Comparison of ENCODE assay signal across 8 cellular contexts in the genomic region with DNA sequence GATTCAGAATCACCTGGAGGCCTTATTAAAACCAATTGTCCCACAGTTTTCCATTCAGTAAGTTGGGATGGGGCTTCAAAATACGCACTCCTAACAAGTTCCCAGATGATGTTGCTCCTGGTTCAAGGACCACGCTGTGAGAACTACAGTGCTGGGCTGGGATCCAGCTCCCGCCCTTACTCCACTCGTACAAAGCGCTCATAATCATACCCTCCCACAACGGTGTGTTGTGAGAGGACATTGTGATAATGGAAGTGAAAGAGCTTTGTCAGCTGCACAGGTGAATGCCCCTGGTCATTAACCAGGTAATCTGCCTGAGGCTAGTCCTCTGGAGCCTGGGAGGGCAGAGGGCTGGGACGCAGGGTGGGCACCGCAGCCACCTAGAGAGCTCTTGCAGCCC. TPM values are rescaled to one million over a fixed set of nuclear protein-coding genes. Genes with fewer than 3 reads are reported as not detected.
DNase-seq lines count a peak whose midpoint lies in the region; ATAC-seq, FAIRE-seq and TF ChIP-seq lines count a peak whose summit lies in the region.

No MANE protein-coding gene starts in this region.

- CTCF ChIA-PET in CD8-positive, alpha-beta T cell (lab: Charles Lee), result interaction anchor here (0.7 to 17.8 kb wide), 5 partner anchors 32 to 211 kb away, joined by 3 to 625 read pairs (median 3); no protein-coding TSS in a partner anchor

- no peak overlapping the region for H3K4me3 ChIP-seq in CD8-positive, alpha-beta T cell (ENCODE audit: low read depth, low read length)
- H3K4me3 ChIP-seq in bronchial epithelial cell (ENCODE audit: low read depth, low read length) (no peak overlapping the region), neural progenitor cell (no peak overlapping the region), MG63 (no peak overlapping the region)

- peak overlapping the region; percentile 72 for H3K4me2 ChIP-seq in neural progenitor cell

- H3K27me3 ChIP-seq in CD8-positive, alpha-beta T cell (ENCODE audit: insufficient read depth, low read length), result no peaks in the 10 kb centered on the region
- H3K27me3 ChIP-seq in bronchial epithelial cell (ENCODE audit: control insufficient read depth, insufficient read depth, low read length) (no peaks in the 10 kb centered on the region), neural progenitor cell (peaks cover 16% of the 10 kb centered on the region), MG63 (no peaks in the 10 kb centered on the region)

- no peak for FAIRE-seq in bronchial epithelial cell (lab: Jason Lieb, UNC)

- H3K36me3 ChIP-seq in CD8-positive, alpha-beta T cell (ENCODE audit: insufficient read depth, low read length), result no peaks in the 10 kb centered on the region
- H3K36me3 ChIP-seq in bronchial epithelial cell (ENCODE audit: control insufficient read depth, insufficient read depth, low read length) (no peaks in the 10 kb centered on the region), neural progenitor cell (no peaks in the 10 kb centered on the region), MG63 (no peaks in the 10 kb centered on the region)

- peak overlapping the region; percentile 82 for H3K4me3 Mint-ChIP-seq in CD8-positive, alpha-beta T cell
- H3K4me3 Mint-ChIP-seq in neural progenitor cell, result no peak overlapping the region

- no peak overlapping the region for H2AFZ ChIP-seq in neural progenitor cell (replicated peaks)

- H3K79me2 ChIP-seq in neural progenitor cell (ENCODE audit: low read depth), result no peaks in the 10 kb centered on the region

- H3K27me3 Mint-ChIP-seq in CD8-positive, alpha-beta T cell (ENCODE audit: low read depth), result no peaks in the 10 kb centered on the region
- peaks cover 18% of the 10 kb centered on the region for H3K27me3 Mint-ChIP-seq in neural progenitor cell (ENCODE audit: insufficient read depth, low read depth)

- POLR2A ChIA-PET in CD8-positive, alpha-beta T cell (lab: Charles Lee), result interaction anchor here (1.2 to 5.7 kb wide), 3 partner anchors 14 to 53 kb away, joined by 4 to 41 read pairs (median 6); no protein-coding TSS in a partner anchor

- no peak overlapping the region for H3K27ac Mint-ChIP-seq in CD8-positive, alpha-beta T cell
- peak overlapping the region; percentile 79 for H3K27ac Mint-ChIP-seq in neural progenitor cell

- H3K9me3 Mint-ChIP-seq in CD8-positive, alpha-beta T cell, result no peaks in the 10 kb centered on the region
- H3K9me3 Mint-ChIP-seq in neural progenitor cell, result no peaks in the 10 kb centered on the region

- TF ChIP-seq CTCF in CD8-positive, alpha-beta T cell (IDR thresholded peaks at IDR 0.05), result no peak
- TF ChIP-seq CTCF in bronchial epithelial cell (IDR thresholded peaks at IDR 0.05; ENCODE audit: insufficient read depth, low read length, severe bottlenecking), result no peak
- TF ChIP-seq CTCF in neural progenitor cell (IDR thresholded peaks at IDR 0.05), result no peak

- ATAC-seq in CD8-positive, alpha-beta T cell, result no peak

- H3F3A ChIP-seq in neural progenitor cell (ENCODE audit: low read depth), result peaks cover 15% of the 10 kb centered on the region

- no peak overlapping the region for H3K27ac ChIP-seq in CD8-positive, alpha-beta T cell (ENCODE audit: low read depth, low read length)
- H3K27ac ChIP-seq in neural progenitor cell, result no peak overlapping the region

- no peaks in the 10 kb centered on the region for H3K36me3 Mint-ChIP-seq in CD8-positive, alpha-beta T cell
- H3K36me3 Mint-ChIP-seq in neural progenitor cell, result peaks cover 3% of the 10 kb centered on the region

- peaks cover 46% of the 10 kb centered on the region for H3K4me1 ChIP-seq in CD8-positive, alpha-beta T cell (ENCODE audit: insufficient read depth, low read length)
- peaks cover 27% of the 10 kb centered on the region for H3K4me1 ChIP-seq in neural progenitor cell

- H3K9me3 ChIP-seq in CD8-positive, alpha-beta T cell (ENCODE audit: low read length), result no peaks in the 10 kb centered on the region
- H3K9me3 ChIP-seq in neural progenitor cell (ENCODE audit: low read depth) (no peaks in the 10 kb centered on the region), MG63 (no peaks in the 10 kb centered on the region)

- no peak for DNase-seq in CD8-positive, alpha-beta T cell
- peak; percentile 59 for DNase-seq in NCI-H2081 treated with DMSO at 0.1 percent for 48 hours (lab: John Stamatoyannopoulos, UW)
- peak; percentile 64 for DNase-seq in bronchial epithelial cell (ENCODE audit: low read depth)
- DNase-seq in neural progenitor cell (ENCODE audit: low spot score), result no peak
- DNase-seq in midbrain (lab: John Stamatoyannopoulos, UW), result no peak
- DNase-seq in stimulated activated CD4-positive, alpha-beta T cell treated with anti-CD3 and anti-CD28 coated beads, Interleukin-4, amount 100 ng/mL, for 24 hours, result no peak
- no peak for DNase-seq in foreskin melanocyte
- no peak for DNase-seq in MG63

- H3K9ac ChIP-seq in neural progenitor cell, result no peak overlapping the region

- intact Hi-C loops in CD8-positive, alpha-beta T cell (cut with DNase I, micrococcal nuclease), result loop anchor here (2.0 to 10.0 kb wide), 5 partner anchors 33 to 1241 kb away; partner anchors contain the start of genes HSD17B12 (in 1 of the 2) and SLC35C1 (in 1 of the 2)

- no peaks in the 10 kb centered on the region for H4K20me1 ChIP-seq in neural progenitor cell (ENCODE audit: low read depth)

- H3K4me1 Mint-ChIP-seq in CD8-positive, alpha-beta T cell (ENCODE audit: low read depth), result peaks cover 46% of the 10 kb centered on the region
- peaks cover 84% of the 10 kb centered on the region for H3K4me1 Mint-ChIP-seq in neural progenitor cell

RNA-seq across cellular contexts. Expression of gene CD82, which starts 1.3 kb away (rescaled TPM):
- total RNA-seq in CD8-positive, alpha-beta T cell, result 10 to 100 TPM; 28.1 to 32.4 TPM
- total RNA-seq in bronchial epithelial cell, result 48.7 and 84.9 TPM in 2 replicates
- total RNA-seq in neural progenitor cell (ENCODE audit: low replicate concordance), result 8.8 and 16.2 TPM in 2 replicates
- total RNA-seq in MG63 (2014; rRNA removed; shearing (Covaris generic); ENCODE audit: low replicate concordance), result 34.5 and 61.3 TPM in 2 replicates

Comparison
In these comparisons a context has a peak if more than half of its experiments do, and no peak if none do; other contexts are left out.
1. DNase-seq: peak in NCI-H2081 treated with DMSO at 0.1 percent for 48 hours (single experiment) and bronchial epithelial cell (single experiment); none in CD8-positive, alpha-beta T cell (0 of 7), neural progenitor cell (single experiment), midbrain (single experiment), stimulated activated CD4-positive, alpha-beta T cell treated with anti-CD3 and anti-CD28 coated beads, Interleukin-4, amount 100 ng/mL, for 24 hours (single experiment), foreskin melanocyte (single experiment) and MG63 (single experiment).